1 cellular context compared by ENCODE assay signal in the genomic region with DNA sequence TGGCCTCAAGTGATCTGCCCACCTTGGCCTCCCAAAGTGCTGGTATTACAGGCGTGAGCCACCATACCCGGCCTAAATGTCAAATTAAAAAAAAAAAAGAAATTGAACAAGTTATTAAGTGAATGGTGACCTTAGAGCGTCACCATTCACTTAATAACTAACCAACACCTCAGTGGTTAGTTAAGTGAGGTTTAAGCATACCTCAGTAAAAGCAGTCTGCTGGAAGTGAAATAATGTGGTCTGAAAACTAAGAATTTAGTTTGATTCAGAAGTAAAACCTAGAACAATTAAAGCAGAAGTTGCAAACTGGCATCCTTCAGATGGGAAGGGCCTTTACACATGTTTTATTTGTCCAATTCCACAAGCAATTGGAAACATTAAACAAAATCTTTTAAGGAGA.
TF ChIP-seq lines count a peak whose summit lies in the region.

No MANE protein-coding gene starts in this region.

TF ChIP-seq in GM12878, 131 proteins besides CTCF, POLR2A, EP300 and RAD21 (continued from another document):
- TF ChIP-seq ZZZ3 (IDR thresholded peaks at IDR 0.05; ENCODE audit: control insufficient read depth, insufficient read length, low read depth) = no peak
